Comparison of ENCODE assay signal across 6 cellular contexts in the genomic region with DNA sequence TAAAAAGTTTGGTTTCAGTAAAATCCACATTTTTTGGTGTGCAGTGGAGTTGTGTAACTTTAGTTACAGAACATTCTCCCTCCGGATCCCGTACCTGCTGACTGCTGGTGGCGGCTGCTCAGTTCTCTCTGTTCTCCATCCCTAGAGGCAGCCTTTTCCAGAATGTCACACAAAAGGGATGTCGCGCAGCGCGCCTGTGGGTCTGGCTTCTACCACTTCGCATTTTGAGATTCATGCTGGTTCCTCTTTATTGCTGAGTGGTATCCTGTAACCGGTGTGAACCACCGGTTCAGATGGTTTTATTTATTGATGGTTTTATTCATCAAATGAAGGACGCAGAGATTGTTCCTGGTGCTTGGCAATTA. TPM values are rescaled to one million over a fixed set of nuclear protein-coding genes. Genes with fewer than 3 reads are reported as not detected.
A peak's percentile ranks its signal among the peaks of the same experiment; 100 is the strongest.
DNase-seq lines count a peak whose midpoint lies in the region; ATAC-seq and TF ChIP-seq lines count a peak whose summit lies in the region.

No MANE protein-coding gene starts in this region.

- H3K9me3 ChIP-seq in cardiac muscle cell (ENCODE audit: low read depth) (no peaks in the 10 kb centered on the region), right atrium auricular region (no peaks in the 10 kb centered on the region), endodermal cell (ENCODE audit: control insufficient read depth, low read length) (no peaks in the 10 kb centered on the region), thoracic aorta (no peaks in the 10 kb centered on the region)

- H3K9ac ChIP-seq in endodermal cell (ENCODE audit: extremely low read depth, low read length, poor library complexity, severe bottlenecking): peak overlapping the region; percentile 49

- no peak for DNase-seq in cardiac muscle cell (ENCODE audit: low read depth in 1 of 2, low spot score in 1 of 2)
- DNase-seq in right atrium auricular region (ENCODE audit: low spot score): no peak
- DNase-seq in endodermal cell: no peak
- no peak for DNase-seq in thoracic aorta (ENCODE audit: low spot score)
- DNase-seq in LoVo (ENCODE audit: low spot score): no peak

- H3K4me1 ChIP-seq in cardiac muscle cell (ENCODE audit: low read depth): no peaks in the 10 kb centered on the region
- H3K4me1 ChIP-seq in right atrium auricular region: peaks cover 0 to 25% of the 10 kb centered on the region in 2 donors
- peaks cover 9% of the 10 kb centered on the region for H3K4me1 ChIP-seq in endodermal cell (ENCODE audit: control insufficient read depth, insufficient read depth, low read length)
- peaks cover 10 to 15% of the 10 kb centered on the region in 2 donors for H3K4me1 ChIP-seq in thoracic aorta (ENCODE audit: control insufficient read depth in 1 of 2, low read depth in 2 of 2)

- no peak overlapping the region for H3K27ac ChIP-seq in cardiac muscle cell
- H3K27ac ChIP-seq in right atrium auricular region: no peak overlapping the region
- no peak overlapping the region for H3K27ac ChIP-seq in endodermal cell (ENCODE audit: low read depth, low read length)
- peak overlapping the region; percentile 24 to 55 for H3K27ac ChIP-seq in thoracic aorta

- peaks cover 16% of the 10 kb centered on the region for H3K4me1 Mint-ChIP-seq in endodermal cell

- H3K9me3 Mint-ChIP-seq in endodermal cell: no peaks in the 10 kb centered on the region

- H3K27me3 Mint-ChIP-seq in endodermal cell (ENCODE audit: insufficient read depth): peaks cover 17% of the 10 kb centered on the region

- no peaks in the 10 kb centered on the region for H3K36me3 ChIP-seq in cardiac muscle cell
- H3K36me3 ChIP-seq in right atrium auricular region: no peaks in the 10 kb centered on the region
- H3K36me3 ChIP-seq in endodermal cell (ENCODE audit: control insufficient read depth, insufficient read depth, low read length): no peaks in the 10 kb centered on the region
- no peaks in the 10 kb centered on the region for H3K36me3 ChIP-seq in thoracic aorta

- H3K4me3 ChIP-seq in cardiac muscle cell (peak overlapping the region; percentile 16), right atrium auricular region (peak overlapping the region in 1 of 2 donors; percentile 88), endodermal cell (ENCODE audit: low read length) (peak overlapping the region; percentile 70), thoracic aorta (peak overlapping the region; percentile 87)

- peak overlapping the region; percentile 66 for H3K4me3 Mint-ChIP-seq in endodermal cell

- H3K36me3 Mint-ChIP-seq in endodermal cell (ENCODE audit: low read depth): peaks cover 8% of the 10 kb centered on the region

- ATAC-seq in thoracic aorta (ENCODE audit: insufficient number of reproducible peaks, low FRiP score, low read depth) (no peak), GM19455 (IDR thresholded peaks at IDR 0.05; ENCODE audit: unreplicated experiment) (no peak)

- no peaks in the 10 kb centered on the region for H3K27me3 ChIP-seq in cardiac muscle cell
- no peaks in the 10 kb centered on the region for H3K27me3 ChIP-seq in right atrium auricular region
- peaks cover 9% of the 10 kb centered on the region for H3K27me3 ChIP-seq in endodermal cell (ENCODE audit: control insufficient read depth, insufficient read depth, low read length, poor library complexity, severe bottlenecking)
- no peaks in the 10 kb centered on the region for H3K27me3 ChIP-seq in thoracic aorta (replicated peaks; ENCODE audit: insufficient read depth)

- peak overlapping the region; percentile 62 for H3K27ac Mint-ChIP-seq in endodermal cell

- TF ChIP-seq CTCF in cardiac muscle cell (IDR thresholded peaks at IDR 0.05; ENCODE audit: low read depth, low read length): no peak
- TF ChIP-seq CTCF in right atrium auricular region (IDR thresholded peaks at IDR 0.05): no peak
- TF ChIP-seq CTCF in endodermal cell (conservative IDR thresholded peaks at IDR 0.05): no peak
- no peak for TF ChIP-seq CTCF in thoracic aorta (IDR thresholded peaks at IDR 0.05)

- WGBS in endodermal cell (ENCODE audit: insufficient coverage in 1 of 2, insufficient read length in 1 of 2), 2 experiments: 80 to 82% methylated on average over 11 of the region's 11 CpGs

RNA-seq across cellular contexts. Expression of gene CEP131, which starts 1.0 kb away (rescaled TPM):
- total RNA-seq in cardiac muscle cell (23.2 and 37.0 TPM in 2 replicates), right atrium auricular region (1 to 10 TPM; 5.5 to 6.2 TPM), endodermal cell (10 to 100 TPM; 23.2 to 28.0 TPM), thoracic aorta (10 to 100 TPM in 1 of 2 donors, 1 to 10 TPM in 1; 5.8 to 11.4 TPM)
- polyA plus RNA-seq in cardiac muscle cell: 29.2 and 35.4 TPM in 2 replicates
- 30.3 TPM for polyA plus RNA-seq in endodermal cell (2013, experiment 1 of 2)
- polyA plus RNA-seq in endodermal cell (2013, experiment 2 of 2): 24.0 TPM

RNA-seq across cellular contexts. Expression of gene TEPSIN, which starts 15.1 kb away (rescaled TPM):
- 42.4 and 52.5 TPM in 2 replicates for total RNA-seq in cardiac muscle cell
- polyA plus RNA-seq in cardiac muscle cell: 19.7 and 34.8 TPM in 2 replicates
- 10 to 100 TPM; 12.3 to 14.3 TPM for total RNA-seq in right atrium auricular region
- 10 to 100 TPM; 30.0 to 45.0 TPM for total RNA-seq in endodermal cell
- 24.6 TPM for polyA plus RNA-seq in endodermal cell (2013, experiment 1 of 2)
- polyA plus RNA-seq in endodermal cell (2013, experiment 2 of 2): 21.1 TPM
- total RNA-seq in thoracic aorta: 10 to 100 TPM; 52.4 to 70.8 TPM

RNA-seq across cellular contexts. Expression of gene NDUFAF8, which starts 15.4 kb away (rescaled TPM):
- total RNA-seq in cardiac muscle cell (52.3 and 67.4 TPM in 2 replicates), right atrium auricular region (10 to 100 TPM; 53.1 to 53.5 TPM), endodermal cell (10 to 100 TPM; 42.7 to 48.7 TPM), thoracic aorta (10 to 100 TPM; 17.8 to 19.5 TPM)
- 112 and 142 TPM in 2 replicates for polyA plus RNA-seq in cardiac muscle cell
- 60.9 TPM for polyA plus RNA-seq in endodermal cell (2013, experiment 1 of 2)
- polyA plus RNA-seq in endodermal cell (2013, experiment 2 of 2): 52.0 TPM

RNA-seq across cellular contexts. Expression of gene AATK, which starts 57.7 kb away (rescaled TPM):
- total RNA-seq in cardiac muscle cell (13.8 and 21.9 TPM in 2 replicates), right atrium auricular region (1 to 10 TPM; 5.4 to 6.5 TPM), endodermal cell (1 to 10 TPM; 3.3 to 4.3 TPM), thoracic aorta (10 to 100 TPM in 1 of 2 donors, 1 to 10 TPM in 1; 6.1 to 19.8 TPM)
- 8.0 and 17.1 TPM in 2 replicates for polyA plus RNA-seq in cardiac muscle cell
- 2.7 TPM for polyA plus RNA-seq in endodermal cell (2013, experiment 1 of 2)
- polyA plus RNA-seq in endodermal cell (2013, experiment 2 of 2): 4.6 TPM

RNA-seq across cellular contexts. Expression of gene PVALEF, which starts 58.4 kb away (rescaled TPM):
- total RNA-seq in cardiac muscle cell (0.67 and 0.86 TPM in 2 replicates), right atrium auricular region (not detected), endodermal cell (not detected), thoracic aorta (not detected)
- polyA plus RNA-seq in cardiac muscle cell: 0.37 and 0.44 TPM in 2 replicates
- polyA plus RNA-seq in endodermal cell (2013, experiment 1 of 2): not detected
- polyA plus RNA-seq in endodermal cell (2013, experiment 2 of 2): not detected

Comparison
In these comparisons a context has a peak if more than half of its experiments do, and no peak if none do; other contexts are left out.
1. H3K27ac ChIP-seq: peak in thoracic aorta (2 of 2); none in cardiac muscle cell (single experiment), right atrium auricular region (0 of 2) and endodermal cell (single experiment).